Comparison of ENCODE assay signal across 9 cellular contexts in genomic region chr20:20593447-20594170, GRCh38.
A peak's percentile ranks its signal among the peaks of the same experiment; 100 is the strongest.
DNase-seq lines count a peak whose midpoint lies in the region; ATAC-seq and TF ChIP-seq lines count a peak whose summit lies in the region.
"Had no signal": no experiment of that assay in that cellular context is flagged by ENCODE, and none has a peak within 500 bp of the region (broad histone marks: within the 10 kb centered on the region; RNA-seq: fewer than 3 reads in every experiment).

No MANE protein-coding gene starts in this region.

- CTCF ChIA-PET in AG04450 (lab: Charles Lee): interaction anchor here (0.7 to 5.1 kb wide), 61 partner anchors 10 to 907 kb away, joined by 3 to 77 read pairs (median 4); partner anchors contain the start of genes CFAP61, CRNKL1 and NAA20

- POLR2A ChIA-PET in AG04450 (lab: Yijun Ruan, JAX): interaction anchor here (0.9 to 1.2 kb wide), 3 partner anchors 25 to 134 kb away, joined by 3 read pairs; partner anchors contain the start of gene RALGAPA2

- no peaks in the 10 kb centered on the region for H3K27me3 ChIP-seq in AG04450 (ENCODE audit: control insufficient read depth, insufficient read depth, low read length)

- TF ChIP-seq CTCF in AG04450 (IDR thresholded peaks at IDR 0.05; ENCODE audit: low read depth, low read length) (peak; percentile 71), GM12865 (IDR thresholded peaks at IDR 0.05; ENCODE audit: insufficient read depth, low read depth, low read length, missing control alignments) (peak; percentile 47), VCaP (conservative IDR thresholded peaks at IDR 0.05) (peak; percentile 88)

- H3K4me3 ChIP-seq in AG04450 (ENCODE audit: low read depth, low read length) (no peak overlapping the region), GM12865 (ENCODE audit: low read depth, low read length) (no peak overlapping the region)

- no peak overlapping the region for H3K27ac ChIP-seq in AG04450 (ENCODE audit: low read depth, low read length)
- H3K27ac ChIP-seq in VCaP: peak overlapping the region; percentile 52
- H3K27ac ChIP-seq: HL-60 had no signal

- ATAC-seq in HG02981 (IDR thresholded peaks at IDR 0.05; ENCODE audit: unreplicated experiment): no peak
- no peak for ATAC-seq in HG02884 (IDR thresholded peaks at IDR 0.05; ENCODE audit: unreplicated experiment)

- no peaks in the 10 kb centered on the region for H3K9me3 ChIP-seq in AG04450 (ENCODE audit: control insufficient read depth, insufficient read depth, low read length)

- peak; percentile 36 for DNase-seq in AG04450 (ENCODE audit: low read depth, low spot score)
- DNase-seq in GM12865 (ENCODE audit: low read depth): peak; percentile 66
- DNase-seq in NCI-H128 (lab: John Stamatoyannopoulos, UW; ENCODE audit: unreplicated experiment): peak; percentile 23
- peak; percentile 57 for DNase-seq in germinal center (ENCODE audit: low spot score)
- DNase-seq in renal cortical epithelial cell (ENCODE audit: low read depth): peak; percentile 41
